12 cellular contexts compared by ENCODE assay signal in the genomic region with DNA sequence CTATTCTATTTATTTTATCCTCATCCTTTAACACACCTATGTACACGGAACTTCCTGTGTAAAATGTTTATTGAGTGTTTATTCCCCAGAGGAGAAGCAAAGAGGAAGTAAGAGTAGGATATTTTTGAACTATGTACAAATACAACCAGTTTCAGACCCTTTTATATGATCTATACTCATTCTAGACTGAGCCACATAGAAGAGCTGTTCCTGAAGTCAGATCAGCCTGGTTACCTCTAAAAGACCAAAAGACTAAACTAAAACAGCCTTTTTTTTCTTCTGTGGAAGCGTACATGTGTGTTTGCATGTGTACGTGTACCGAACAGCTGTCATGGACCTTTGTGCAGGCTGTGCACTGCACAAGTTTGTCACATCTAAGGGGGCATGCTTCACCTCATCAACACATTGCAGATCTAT.
DNase-seq lines count a peak whose midpoint lies in the region; ATAC-seq and TF ChIP-seq lines count a peak whose summit lies in the region.
"Had no signal": no experiment of that assay in that cellular context is flagged by ENCODE, and none has a peak within 500 bp of the region (broad histone marks: within the 10 kb centered on the region; RNA-seq: fewer than 3 reads in every experiment).

No MANE protein-coding gene starts in this region.

- H3K27ac Mint-ChIP-seq in activated CD4-positive, alpha-beta memory T cell treated with anti-CD3 and anti-CD28 coated beads for 36 hours: no peak overlapping the region
- H3K27ac Mint-ChIP-seq: activated naive CD8-positive, alpha-beta T cell had no signal

- CTCF ChIA-PET in activated CD4-positive, alpha-beta memory T cell treated with anti-CD3 and anti-CD28 coated beads for 36 hours (lab: Charles Lee): interaction anchor here (1.0 kb wide), 1 partner anchor 381 kb away, joined by 3 read pairs; no protein-coding TSS in a partner anchor

- DNase-seq in GM13977 (ENCODE audit: low spot score) (peak; percentile 28), GM20000 (ENCODE audit: low spot score) (peak; percentile 34), NCI-H526 treated with DMSO at 0.1 percent for 48 hours (lab: John Stamatoyannopoulos, UW) (no peak), dermis blood vessel endothelial cell (no peak)
- no peak for DNase-seq in activated CD4-positive, alpha-beta T cell treated with anti-CD3 and anti-CD28 coated beads for 48 hours
- DNase-seq in activated CD4-positive, alpha-beta memory T cell treated with anti-CD3 and anti-CD28 coated beads for 36 hours: no peak
- DNase-seq: NCI-H524; stimulated activated naive CD8-positive, alpha-beta T cell treated with anti-CD3 and anti-CD28 coated beads, Interleukin-15, Interleukin-2, amounts not matched to agents 100 U/mL and 50 U/mL, for 24 hours; WERI-Rb-1 had no signal

- in situ Hi-C loops in GM13977 (cut with MboI; ENCODE audit: low pct_unique_long_range_greater_than_20kb, low sequenced_read_pairs, unreplicated experiment): no loop called here

- intact Hi-C loops in activated CD4-positive, alpha-beta memory T cell treated with anti-CD3 and anti-CD28 coated beads for 36 hours (cut with micrococcal nuclease): loop anchor here (5.0 kb wide), 5 partner anchors 60 to 270 kb away; partner anchors contain the start of gene NUDT4

- no peaks in the 10 kb centered on the region for H3K36me3 Mint-ChIP-seq in activated CD4-positive, alpha-beta memory T cell treated with anti-CD3 and anti-CD28 coated beads for 36 hours
- H3K36me3 Mint-ChIP-seq: activated naive CD8-positive, alpha-beta T cell had no signal

- H3K4me3 Mint-ChIP-seq in activated CD4-positive, alpha-beta memory T cell treated with anti-CD3 and anti-CD28 coated beads for 36 hours: no peak overlapping the region
- H3K4me3 Mint-ChIP-seq: activated naive CD8-positive, alpha-beta T cell had no signal

- H3K4me1 Mint-ChIP-seq in activated CD4-positive, alpha-beta memory T cell treated with anti-CD3 and anti-CD28 coated beads for 36 hours (ENCODE audit: low read depth): peaks cover 15% of the 10 kb centered on the region

- peak; percentile 71 for ATAC-seq in HG03095 (IDR thresholded peaks at IDR 0.05; ENCODE audit: unreplicated experiment)

- peaks cover 10% of the 10 kb centered on the region for H3K27me3 Mint-ChIP-seq in activated CD4-positive, alpha-beta memory T cell treated with anti-CD3 and anti-CD28 coated beads for 36 hours

- TF ChIP-seq POLR2A in Raji (IDR thresholded peaks at IDR 0.05; ENCODE audit: insufficient read depth, low read depth, low read length): 0 out of 2 replicates have a peak, but pooled peaks have one; percentile 21

- TF ChIP-seq CTCF in GM13977 (IDR thresholded peaks at IDR 0.05; ENCODE audit: extremely low read depth, insufficient read depth, missing control alignments): no peak
- no peak for TF ChIP-seq CTCF in GM20000 (IDR thresholded peaks at IDR 0.05; ENCODE audit: extremely low read depth, missing control alignments)

- H3K9me3 Mint-ChIP-seq in activated CD4-positive, alpha-beta memory T cell treated with anti-CD3 and anti-CD28 coated beads for 36 hours: no peaks in the 10 kb centered on the region

- POLR2A ChIA-PET in activated CD4-positive, alpha-beta memory T cell treated with anti-CD3 and anti-CD28 coated beads for 36 hours (lab: Charles Lee): no interaction called here

Comparison
In these comparisons a context has a peak if more than half of its experiments do, and no peak if none do; other contexts are left out.
1. DNase-seq: peak in GM13977 (single experiment) and GM20000 (single experiment); none in activated CD4-positive, alpha-beta T cell treated with anti-CD3 and anti-CD28 coated beads for 48 hours (single experiment), activated CD4-positive, alpha-beta memory T cell treated with anti-CD3 and anti-CD28 coated beads for 36 hours (single experiment), NCI-H526 treated with DMSO at 0.1 percent for 48 hours (single experiment) and dermis blood vessel endothelial cell (single experiment).